ENCODE assay signal across 22 cellular contexts in the genomic region with DNA sequence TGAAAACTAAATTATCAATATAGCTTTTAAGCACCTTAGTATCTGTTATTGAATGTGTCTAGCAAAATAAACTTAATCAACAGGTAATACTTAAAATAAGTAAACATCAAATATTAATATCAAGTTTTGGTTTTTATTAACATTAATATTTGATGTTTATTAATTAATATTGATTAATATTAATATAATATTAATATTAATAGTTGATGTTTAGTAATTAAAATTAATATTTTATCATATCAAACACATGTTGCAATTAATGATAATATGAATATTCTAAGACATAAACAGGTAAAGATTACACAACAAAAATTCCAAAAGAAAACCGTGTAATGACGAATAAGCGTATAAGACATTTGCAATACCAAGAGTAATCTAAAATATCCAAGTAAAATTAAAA.
"Had no signal": no experiment of that assay in that cellular context is flagged by ENCODE, and none has a peak within 500 bp of the region (broad histone marks: within the 10 kb centered on the region; RNA-seq: fewer than 3 reads in every experiment).

No MANE protein-coding gene starts in this region.

- H3K36me3 ChIP-seq: MG63 had no signal

- DNase-seq: IMR-90, Karpas-422, KG1, MG63, NCI-H1092, NCI-H1105 treated with DMSO at 0.1 percent for 48 hours, NCI-H1417 treated with DMSO at 0.1 percent for 48 hours, NCI-H146, NCI-H1694 treated with DMSO at 0.1 percent for 48 hours, NCI-H2029, NCI-H2081 treated with DMSO at 0.1 percent for 48 hours, NCI-H2171, NCI-H226, NCI-H446, NCI-H510A, NCI-H524 treated with DMSO at 0.1 percent for 48 hours, NCI-H774, SHP77, SK-N-SH, SW 1271 had no signal

- FAIRE-seq: HepG2 had no signal

- H3K9me3 ChIP-seq: MG63, SK-N-SH had no signal

- H3K4me3 ChIP-seq: MG63 had no signal

- H3K27ac ChIP-seq: RWPE1 had no signal

- H3K9ac ChIP-seq: SK-N-SH had no signal

- ATAC-seq: HepG2 had no signal
